ENCODE assay signal across 2 cellular contexts in genomic region chr2:3542107-3542506, GRCh38.
TF ChIP-seq lines count a peak whose summit lies in the region.

No MANE protein-coding gene starts in this region.

TF ChIP-seq in HCT116, 20 proteins besides CTCF, POLR2A, EP300 and RAD21:
- TF ChIP-seq EZH2phosphoT487 (IDR thresholded peaks at IDR 0.05; ENCODE audit: borderline replicate concordance) (no peak), SIN3A (IDR thresholded peaks at IDR 0.05; ENCODE audit: low read depth) (no peak), SRF (IDR thresholded peaks at IDR 0.05; ENCODE audit: low read depth) (no peak), TCF7L2 (IDR thresholded peaks at IDR 0.05; ENCODE audit: borderline replicate concordance, extremely low read depth, insufficient read depth, insufficient read length) (no peak), CEBPB (IDR thresholded peaks at IDR 0.05; ENCODE audit: low read depth) (no peak), ELF1 (IDR thresholded peaks at IDR 0.05; ENCODE audit: borderline replicate concordance, low read depth) (no peak), YY1 (IDR thresholded peaks at IDR 0.05; ENCODE audit: extremely low read depth, insufficient replicate concordance, low read depth, low read length) (no peak), ZFX (IDR thresholded peaks at IDR 0.05) (no peak), MAX (IDR thresholded peaks at IDR 0.05) (no peak)
TF ChIP-seq in HCT116: peak in this region for 0.

TF ChIP-seq in GM12878, 131 proteins besides CTCF, POLR2A, EP300 and RAD21:
- no peak for TF ChIP-seq ZZZ3 (IDR thresholded peaks at IDR 0.05; ENCODE audit: control insufficient read depth, insufficient read length, low read depth)
- TF ChIP-seq, protein P1, sequence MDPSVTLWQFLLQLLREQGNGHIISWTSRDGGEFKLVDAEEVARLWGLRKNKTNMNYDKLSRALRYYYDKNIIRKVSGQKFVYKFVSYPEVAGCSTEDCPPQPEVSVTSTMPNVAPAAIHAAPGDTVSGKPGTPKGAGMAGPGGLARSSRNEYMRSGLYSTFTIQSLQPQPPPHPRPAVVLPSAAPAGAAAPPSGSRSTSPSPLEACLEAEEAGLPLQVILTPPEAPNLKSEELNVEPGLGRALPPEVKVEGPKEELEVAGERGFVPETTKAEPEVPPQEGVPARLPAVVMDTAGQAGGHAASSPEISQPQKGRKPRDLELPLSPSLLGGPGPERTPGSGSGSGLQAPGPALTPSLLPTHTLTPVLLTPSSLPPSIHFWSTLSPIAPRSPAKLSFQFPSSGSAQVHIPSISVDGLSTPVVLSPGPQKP (IDR thresholded peaks at IDR 0.05; ENCODE audit: low read depth, low read length) = no peak
- no peak for TF ChIP-seq NRF1 (conservative IDR thresholded peaks at IDR 0.05; ENCODE audit: low read depth, low read length)
- no peak for TF ChIP-seq DPF2 (IDR thresholded peaks at IDR 0.05)
- TF ChIP-seq NKRF (conservative IDR thresholded peaks at IDR 0.05) = no peak
- no peak for TF ChIP-seq JUND (IDR thresholded peaks at IDR 0.05; ENCODE audit: low read depth, low read length)
- no peak for TF ChIP-seq PAX5 (IDR thresholded peaks at IDR 0.05; ENCODE audit: borderline replicate concordance, low read depth, low read length)
- TF ChIP-seq SIN3A (IDR thresholded peaks at IDR 0.05; ENCODE audit: low read depth, low read length) = no peak
- no peak for TF ChIP-seq RELB (IDR thresholded peaks at IDR 0.05; ENCODE audit: low read depth)
- no peak for TF ChIP-seq ATF2 (IDR thresholded peaks at IDR 0.05; ENCODE audit: low read length)
- no peak for TF ChIP-seq SRF (IDR thresholded peaks at IDR 0.05; ENCODE audit: low read depth in 2 of 2, low read length in 2 of 2)
- no peak for TF ChIP-seq EED (IDR thresholded peaks at IDR 0.05; ENCODE audit: low read depth)
- no peak for TF ChIP-seq CREB1 (IDR thresholded peaks at IDR 0.05; ENCODE audit: low read depth)
- no peak for TF ChIP-seq SP1 (IDR thresholded peaks at IDR 0.05; ENCODE audit: low read depth, low read length)
- no peak for TF ChIP-seq TCF3 (IDR thresholded peaks at IDR 0.05; ENCODE audit: borderline replicate concordance, insufficient read depth, low read depth, low read length)
- TF ChIP-seq GABPA (IDR thresholded peaks at IDR 0.05; ENCODE audit: low read depth) = no peak
TF ChIP-seq in GM12878: peak in this region for 0.
